Comparison of ENCODE assay signal across 1 cellular context in genomic region chr1:12189328-12189682, GRCh38.
TF ChIP-seq lines count a peak whose summit lies in the region.

No MANE protein-coding gene starts in this region.

TF ChIP-seq in H1, 55 proteins besides CTCF, POLR2A, EP300 and RAD21:
- TF ChIP-seq KDM1A (IDR thresholded peaks at IDR 0.05; ENCODE audit: borderline replicate concordance, low read length) = peak; percentile 36; the same call in 1 of the 2 replicates
- TF ChIP-seq MAFK (IDR thresholded peaks at IDR 0.05; ENCODE audit: low read depth, low read length) = no peak
- TF ChIP-seq NANOG (IDR thresholded peaks at IDR 0.05; ENCODE audit: insufficient read depth, low read depth, low read length, poor library complexity, severe bottlenecking) = no peak
- no peak for TF ChIP-seq KDM5A (IDR thresholded peaks at IDR 0.05; ENCODE audit: low read length)
- no peak for TF ChIP-seq BACH1 (IDR thresholded peaks at IDR 0.05; ENCODE audit: low read length)
- no peak for TF ChIP-seq GABPA (IDR thresholded peaks at IDR 0.05; ENCODE audit: borderline replicate concordance, insufficient read depth, low read length)
